ENCODE assay signal across 25 cellular contexts in genomic region chr5:27412379-27412778, GRCh38.
"Had no signal": no experiment of that assay in that cellular context is flagged by ENCODE, and none has a peak within 500 bp of the region (broad histone marks: within the 10 kb centered on the region; RNA-seq: fewer than 3 reads in every experiment).

No MANE protein-coding gene starts in this region.

- H3K9ac ChIP-seq: neural progenitor cell, parathyroid adenoma had no signal

- H3K79me2 ChIP-seq: parathyroid adenoma had no signal

- DNase-seq: natural killer cell; occipital lobe; ovary; posterior cingulate gyrus; psoas muscle; right cardiac atrium; right lobe of liver; sigmoid colon; small intestine; stimulated activated CD4-positive, alpha-beta T cell treated with anti-CD3 and anti-CD28 coated beads, Interleukin-15, amount 100 ng/mL, for 24 hours; stimulated activated CD4-positive, alpha-beta T cell treated with anti-CD3 and anti-CD28 coated beads, Interleukin-2, amount 100 ng/mL, for 24 hours; stimulated activated CD4-positive, alpha-beta T cell treated with anti-CD3 and anti-CD28 coated beads, Interleukin-2, amount 100 ng/mL, for 48 hours; stimulated activated CD4-positive, alpha-beta T cell treated with anti-CD3 and anti-CD28 coated beads, Interleukin-4, amount 100 ng/mL, for 24 hours; stimulated activated naive B cell treated with anti-CD40 and anti-IgM and Interleukin-4, amounts not matched to agents 10 μg/mL and 1 μg/mL and 100 μg/mL, for 72 hours; stimulated activated naive CD4-positive, alpha-beta T cell treated with Interleukin-2 at 50 U/mL for 16 hours; stomach; thyroid gland; trophoblast cell; upper lobe of left lung had no signal

- H3K36me3 ChIP-seq: neural progenitor cell, ovary, right lobe of liver, sigmoid colon, stomach, thoracic aorta, thyroid gland, tibial nerve, upper lobe of left lung, vagina had no signal

- H3K4me2 ChIP-seq: neural progenitor cell had no signal

- H3K27me3 ChIP-seq: neural progenitor cell, ovary, right lobe of liver, sigmoid colon, stomach, thyroid gland, tibial nerve, upper lobe of left lung, vagina had no signal

- H3K27ac ChIP-seq: neural progenitor cell, ovary, parathyroid adenoma, psoas muscle, right lobe of liver, sigmoid colon, stomach, thoracic aorta, thyroid gland, tibial nerve, upper lobe of left lung, vagina had no signal

- H3K4me1 ChIP-seq: neural progenitor cell, parathyroid adenoma, psoas muscle, right lobe of liver, sigmoid colon, stomach, thyroid gland, tibial nerve, upper lobe of left lung, vagina had no signal

- ATAC-seq: natural killer cell; psoas muscle; right cardiac atrium; right lobe of liver; stimulated activated effector memory CD8-positive, alpha-beta T cell treated with anti-CD3 and anti-CD28 coated beads, Interleukin-12 subunit alpha, Interleukin-12 subunit beta, amount 100 ng/mL, for 72 hours; stimulated activated naive B cell treated with anti-CD40 and anti-IgM and Interleukin-4, amounts not matched to agents 10 μg/mL and 1 μg/mL and 100 μg/mL, for 72 hours had no signal

- H3K4me3 ChIP-seq: neural progenitor cell, ovary, psoas muscle, right lobe of liver, sigmoid colon, stomach, thoracic aorta, thyroid gland, tibial nerve, upper lobe of left lung, vagina had no signal

- H2AFZ ChIP-seq: neural progenitor cell, parathyroid adenoma had no signal

- H3K9me3 ChIP-seq: ovary, psoas muscle, right lobe of liver, sigmoid colon, thoracic aorta, thyroid gland, vagina had no signal
